In genomic region chr5:170393958-170394357, GRCh38 we compare ENCODE assay signal across 1 cellular context.
TF ChIP-seq lines count a peak whose summit lies in the region.

No MANE protein-coding gene starts in this region.

TF ChIP-seq in WTC11, 78 proteins besides CTCF, POLR2A, EP300 and RAD21 (continued from another document and continues in another):
- TF ChIP-seq ZNF281 (CRISPR knock-in tag; IDR thresholded peaks at IDR 0.05) (0 out of 2 replicates have a peak, but pooled peaks have one; percentile 46), ZMAT4 (CRISPR knock-in tag; IDR thresholded peaks at IDR 0.05) (no peak), ZBTB43 (CRISPR knock-in tag; IDR thresholded peaks at IDR 0.05) (no peak), USF1 (CRISPR knock-in tag; IDR thresholded peaks at IDR 0.05) (no peak), RORB (CRISPR knock-in tag; IDR thresholded peaks at IDR 0.05) (no peak), ZNF425 (CRISPR knock-in tag; conservative IDR thresholded peaks at IDR 0.05) (no peak), OVOL2 (CRISPR knock-in tag; IDR thresholded peaks at IDR 0.05; ENCODE audit: borderline replicate concordance) (no peak), GTF2I (CRISPR knock-in tag; conservative IDR thresholded peaks at IDR 0.05) (no peak), STAT6 (CRISPR knock-in tag; conservative IDR thresholded peaks at IDR 0.05; ENCODE audit: low read depth) (no peak), AFF4 (CRISPR knock-in tag; IDR thresholded peaks at IDR 0.05; ENCODE audit: borderline replicate concordance) (no peak), ATF1 (CRISPR knock-in tag; IDR thresholded peaks at IDR 0.05) (no peak), KAT7 (CRISPR knock-in tag; IDR thresholded peaks at IDR 0.05; ENCODE audit: borderline replicate concordance) (no peak), MAX (CRISPR knock-in tag; IDR thresholded peaks at IDR 0.05) (peak; percentile 44; the same call in 1 of the 2 replicates), ZBTB21 (CRISPR knock-in tag; IDR thresholded peaks at IDR 0.05; ENCODE audit: borderline replicate concordance) (no peak), CBFB (CRISPR knock-in tag; IDR thresholded peaks at IDR 0.05; ENCODE audit: low read depth) (no peak), NFE2L1 (CRISPR knock-in tag; IDR thresholded peaks at IDR 0.05) (0 out of 2 replicates have a peak, but pooled peaks have one; percentile 28), ELF4 (CRISPR knock-in tag; IDR thresholded peaks at IDR 0.05; ENCODE audit: low read depth) (no peak), MYBL2 (CRISPR knock-in tag; IDR thresholded peaks at IDR 0.05) (no peak), JAZF1 (CRISPR knock-in tag; IDR thresholded peaks at IDR 0.05) (no peak), SP1 (CRISPR knock-in tag; conservative IDR thresholded peaks at IDR 0.05) (no peak), ZNF416 (CRISPR knock-in tag; IDR thresholded peaks at IDR 0.05) (no peak), SOX15 (CRISPR knock-in tag; IDR thresholded peaks at IDR 0.05) (no peak), FOXP4 (CRISPR knock-in tag; IDR thresholded peaks at IDR 0.05) (peak; percentile 92; the same call in 1 of the 2 replicates), ARID4B (CRISPR knock-in tag; IDR thresholded peaks at IDR 0.05; ENCODE audit: borderline replicate concordance) (no peak), ATF2 (CRISPR knock-in tag; IDR thresholded peaks at IDR 0.05; ENCODE audit: borderline replicate concordance, low read depth) (no peak), CREM (CRISPR knock-in tag; IDR thresholded peaks at IDR 0.05) (no peak), JUN (CRISPR knock-in tag; IDR thresholded peaks at IDR 0.05) (no peak), CREB1 (CRISPR knock-in tag; IDR thresholded peaks at IDR 0.05) (peak; percentile 33; the same call in 1 of the 2 replicates), E2F1 (CRISPR knock-in tag; IDR thresholded peaks at IDR 0.05) (no peak)
